ENCODE assay signal across 20 cellular contexts in genomic region chr3:161197855-161198836, GRCh38. TPM values are rescaled to one million over a fixed set of nuclear protein-coding genes. Genes with fewer than 3 reads are reported as not detected.
DNase-seq lines count a peak whose midpoint lies in the region; ATAC-seq, FAIRE-seq and TF ChIP-seq lines count a peak whose summit lies in the region.
"Had no signal": no experiment of that assay in that cellular context is flagged by ENCODE, and none has a peak within 500 bp of the region (broad histone marks: within the 10 kb centered on the region; RNA-seq: fewer than 3 reads in every experiment).

No MANE protein-coding gene starts in this region.

- H4K20me1 ChIP-seq in Loucy (ENCODE audit: insufficient read depth, low read length, poor library complexity, severe bottlenecking) (no peaks in the 10 kb centered on the region), astrocyte (ENCODE audit: insufficient read depth, low read length) (no peaks in the 10 kb centered on the region), hepatocyte (ENCODE audit: insufficient read depth, poor library complexity, severe bottlenecking) (no peaks in the 10 kb centered on the region)
- H4K20me1 ChIP-seq: BLaER1 had no signal

- H3K27ac ChIP-seq in ACC112 (ENCODE audit: low read depth, low read length) (peak overlapping the region; percentile 23; the same call in 1 of the 2 replicates), astrocyte (ENCODE audit: low read depth, low read length) (no peak overlapping the region), hepatocyte (no peak overlapping the region), transverse colon (no peak overlapping the region)
- H3K27ac ChIP-seq: BLaER1, RWPE1 had no signal

- in situ Hi-C loops in transverse colon (cut with MboI; ENCODE audit: low pct_ligation_motif_present in 1 of 4, low pct_unique_long_range_greater_than_20kb in 1 of 4, low sequenced_read_pairs in 3 of 4), result no loop called here

- H3K4me3 ChIP-seq in ACC112 (ENCODE audit: low read depth, low read length), result no peak overlapping the region
- no peak overlapping the region for H3K4me3 ChIP-seq in Loucy (ENCODE audit: low read length, poor library complexity, severe bottlenecking)
- H3K4me3 ChIP-seq in astrocyte (ENCODE audit: insufficient read depth, low read depth, low read length), result no peak overlapping the region
- no peak overlapping the region for H3K4me3 ChIP-seq in hepatocyte
- H3K4me3 ChIP-seq in transverse colon, result no peak overlapping the region
- H3K4me3 ChIP-seq: BLaER1 had no signal

- H3K4me1 Mint-ChIP-seq in astrocyte (ENCODE audit: low read depth, unreplicated experiment) (peaks cover 4% of the 10 kb centered on the region), natural killer cell (no peaks in the 10 kb centered on the region)

- no peaks in the 10 kb centered on the region for H3K79me2 ChIP-seq in ACC112 (ENCODE audit: control insufficient read depth, insufficient read depth, low read length, unreplicated experiment)
- H3K79me2 ChIP-seq in Loucy (ENCODE audit: insufficient read depth, low read length), result no peaks in the 10 kb centered on the region
- H3K79me2 ChIP-seq in astrocyte (ENCODE audit: insufficient read depth, low read length), result no peaks in the 10 kb centered on the region
- H3K79me2 ChIP-seq in hepatocyte, result no peaks in the 10 kb centered on the region

- H3K9ac ChIP-seq in Loucy (ENCODE audit: low read depth, low read length, poor library complexity, severe bottlenecking) (no peak overlapping the region), astrocyte (ENCODE audit: low read length) (no peak overlapping the region)
- H3K9ac ChIP-seq: BLaER1 had no signal

- H3F3A ChIP-seq in Loucy (ENCODE audit: low read depth), result no peaks in the 10 kb centered on the region

- H3K4me2 ChIP-seq in Loucy (ENCODE audit: low read depth, low read length, poor library complexity, severe bottlenecking) (no peak overlapping the region), astrocyte (ENCODE audit: low read length) (no peak overlapping the region), hepatocyte (no peak overlapping the region)
- H3K4me2 ChIP-seq: BLaER1 had no signal

- peak; percentile 36 for DNase-seq in astrocyte (ENCODE audit: low read depth)
- DNase-seq in iris pigment epithelial cell (ENCODE audit: low read depth), result peak; percentile 8
- no peak for DNase-seq in natural killer cell
- no peak for DNase-seq in hepatocyte (ENCODE audit: low spot score)
- DNase-seq in transverse colon, result no peak
- DNase-seq: 8988T; CD8-positive, alpha-beta T cell; GDM1; Kasumi-1; NCI-H187 treated with DMSO at 0.1 percent for 48 hours; NCI-H2227 treated with DMSO at 0.1 percent for 48 hours; NCI-H510A treated with DMSO at 0.1 percent for 48 hours; NCI-H774; OCI-M1 had no signal

- TF ChIP-seq POLR2A in transverse colon (IDR thresholded peaks at IDR 0.05), result no peak

- H3K27me3 ChIP-seq in ACC112 (ENCODE audit: insufficient read depth, low read length) (no peaks in the 10 kb centered on the region), Loucy (ENCODE audit: insufficient read depth, low read length, poor library complexity, severe bottlenecking) (no peaks in the 10 kb centered on the region), astrocyte (ENCODE audit: insufficient read depth, low read length) (no peaks in the 10 kb centered on the region), hepatocyte (no peaks in the 10 kb centered on the region), transverse colon (no peaks in the 10 kb centered on the region)
- H3K27me3 ChIP-seq: BLaER1 had no signal

- H3K4me3 Mint-ChIP-seq in astrocyte (ENCODE audit: unreplicated experiment), result no peak overlapping the region
- H3K4me3 Mint-ChIP-seq in natural killer cell, result no peak overlapping the region
- H3K4me3 Mint-ChIP-seq: CD8-positive, alpha-beta T cell had no signal

- WGBS in hepatocyte (ENCODE audit: low lambda C conversion rate, missing lambda C conversion rate), result 90% methylated on average over 6 of the region's 6 CpGs
- whole genome bisulfite sequencing in transverse colon (ENCODE audit: low coverage in 1 of 2), 2 donors, result 78 to 84% methylated on average over 6 of the region's 6 CpGs

- H3K27ac Mint-ChIP-seq in astrocyte (ENCODE audit: unreplicated experiment), result no peak overlapping the region
- H3K27ac Mint-ChIP-seq in natural killer cell, result no peak overlapping the region
- H3K27ac Mint-ChIP-seq: CD8-positive, alpha-beta T cell had no signal

- H3K4me1 ChIP-seq in ACC112 (ENCODE audit: control insufficient read depth, insufficient read depth, low read length, unreplicated experiment) (peaks cover 7% of the 10 kb centered on the region), Loucy (ENCODE audit: insufficient read depth, low read length, poor library complexity, severe bottlenecking) (no peaks in the 10 kb centered on the region), astrocyte (ENCODE audit: insufficient read depth, low read length) (no peaks in the 10 kb centered on the region), hepatocyte (ENCODE audit: insufficient read depth) (no peaks in the 10 kb centered on the region), transverse colon (no peaks in the 10 kb centered on the region)
- H3K4me1 ChIP-seq: BLaER1 had no signal

- no peaks in the 10 kb centered on the region for H3K9me2 ChIP-seq in Loucy (replicated peaks; ENCODE audit: low read depth, low read length)
- H3K9me2 ChIP-seq in hepatocyte (replicated peaks; ENCODE audit: insufficient read depth), result no peaks in the 10 kb centered on the region

- H3K9me3 ChIP-seq in Loucy (ENCODE audit: insufficient read depth, low read depth, low read length) (peaks cover 4% of the 10 kb centered on the region; the same call in 1 of the 2 replicates), astrocyte (ENCODE audit: insufficient read depth, low read depth, low read length) (no peaks in the 10 kb centered on the region), hepatocyte (ENCODE audit: low read depth) (no peaks in the 10 kb centered on the region), transverse colon (no peaks in the 10 kb centered on the region)
- H3K9me3 ChIP-seq: BLaER1 had no signal

- TF ChIP-seq EP300 in transverse colon (IDR thresholded peaks at IDR 0.05; ENCODE audit: low read depth), result no peak

- H3K36me3 ChIP-seq in ACC112 (ENCODE audit: insufficient read depth, low read length) (no peaks in the 10 kb centered on the region), Loucy (ENCODE audit: insufficient read depth, low read length) (no peaks in the 10 kb centered on the region), astrocyte (ENCODE audit: insufficient read depth, low read length) (no peaks in the 10 kb centered on the region), hepatocyte (replicated peaks; ENCODE audit: insufficient read depth, low read depth) (no peaks in the 10 kb centered on the region), transverse colon (no peaks in the 10 kb centered on the region)
- H3K36me3 ChIP-seq: BLaER1 had no signal

- H3K36me3 Mint-ChIP-seq in astrocyte (ENCODE audit: low read depth, unreplicated experiment) (peaks cover 2% of the 10 kb centered on the region), natural killer cell (no peaks in the 10 kb centered on the region)
- H3K36me3 Mint-ChIP-seq: CD8-positive, alpha-beta T cell had no signal

- no peak for ATAC-seq in GM21423 (IDR thresholded peaks at IDR 0.05; ENCODE audit: unreplicated experiment)
- no peak for ATAC-seq in natural killer cell
- ATAC-seq: CD8-positive, alpha-beta T cell had no signal

- peaks cover 7% of the 10 kb centered on the region for H3K9me3 Mint-ChIP-seq in astrocyte (ENCODE audit: unreplicated experiment)
- no peaks in the 10 kb centered on the region for H3K9me3 Mint-ChIP-seq in natural killer cell

- no peak for FAIRE-seq in astrocyte (lab: Jason Lieb, UNC)
- FAIRE-seq: H1 had no signal

- H2AFZ ChIP-seq in ACC112 (ENCODE audit: low read length, unreplicated experiment), result peak overlapping the region; percentile 36
- 0 out of 2 replicates have a peak overlapping the region, but pooled peaks have one; percentile 7 for H2AFZ ChIP-seq in Loucy (ENCODE audit: low read length)
- H2AFZ ChIP-seq in astrocyte (ENCODE audit: low read depth, low read length), result peak overlapping the region; percentile 19
- no peak overlapping the region for H2AFZ ChIP-seq in hepatocyte

- intact Hi-C loops in natural killer cell (cut with micrococcal nuclease), result no loop called here
- intact Hi-C loops in transverse colon (cut with DNase I; ENCODE audit: low total_unique reads), result no loop called here

- TF ChIP-seq CTCF in Loucy (conservative IDR thresholded peaks at IDR 0.05; ENCODE audit: low read length) (no peak), astrocyte (IDR thresholded peaks at IDR 0.05; ENCODE audit: insufficient read depth, low read depth, low read length) (no peak), natural killer cell (IDR thresholded peaks at IDR 0.05) (no peak), hepatocyte (IDR thresholded peaks at IDR 0.05; ENCODE audit: poor library complexity) (no peak), transverse colon (IDR thresholded peaks at IDR 0.05) (no peak)

- H3K27me3 Mint-ChIP-seq in astrocyte (ENCODE audit: low read depth, unreplicated experiment), result peaks cover 1% of the 10 kb centered on the region
- peaks cover 0 to 5% of the 10 kb centered on the region in 2 donors for H3K27me3 Mint-ChIP-seq in natural killer cell (ENCODE audit: low read depth in 2 of 2)

RNA-seq across cellular contexts. Expression of gene NMD3, which starts 23.0 kb away (rescaled TPM):
- total RNA-seq in astrocyte, result 77.6 and 87.3 TPM in 2 replicates
- 10 to 100 TPM; 40.7 to 51.1 (median 43.6) TPM for total RNA-seq in natural killer cell
- 52.5 and 57.2 TPM in 2 replicates for total RNA-seq in hepatocyte
- polyA plus RNA-seq in hepatocyte, result 27.8 and 30.6 TPM in 2 replicates
- total RNA-seq in transverse colon, result 10 to 100 TPM in 2 of 4 donors, 1 to 10 TPM in 2; 7.5 to 37.3 (median 21.8) TPM

Comparison
In these comparisons a context has a peak if more than half of its experiments do, and no peak if none do; other contexts are left out.
1. DNase-seq: peak in astrocyte (single experiment) and iris pigment epithelial cell (single experiment); none in natural killer cell (single experiment), hepatocyte (single experiment) and transverse colon (single experiment).